Comparison of ENCODE assay signal across 10 cellular contexts in the genomic region with DNA sequence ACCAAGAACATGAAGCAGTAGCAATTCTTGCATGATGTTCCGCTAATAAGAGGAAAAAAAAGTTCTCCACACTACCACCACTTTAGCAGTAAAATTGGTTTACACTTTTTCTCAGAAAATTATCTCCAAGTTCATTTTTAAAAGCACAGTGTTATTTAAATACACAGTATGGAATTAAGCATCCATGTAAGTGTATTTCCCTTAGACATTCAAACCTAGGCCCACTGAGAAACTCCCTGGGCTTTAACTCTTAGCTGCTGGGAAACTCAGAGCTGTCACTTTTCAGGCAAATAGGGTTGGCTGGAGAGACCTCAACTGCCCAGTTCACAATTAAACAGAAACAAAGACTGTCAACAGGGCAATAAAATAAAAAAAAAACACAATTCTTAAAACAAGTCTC. TPM values are rescaled to one million over a fixed set of nuclear protein-coding genes. Genes with fewer than 3 reads are reported as not detected.
DNase-seq lines count a peak whose midpoint lies in the region; ATAC-seq and TF ChIP-seq lines count a peak whose summit lies in the region.
"Had no signal": no experiment of that assay in that cellular context is flagged by ENCODE, and none has a peak within 500 bp of the region (broad histone marks: within the 10 kb centered on the region; RNA-seq: fewer than 3 reads in every experiment).

No MANE protein-coding gene starts in this region.

- H3K27me3 Mint-ChIP-seq in activated T-cell treated with anti-CD3 and anti-CD28 coated beads, Interleukin-2, amount 50 U/mL, for 4 hours (ENCODE audit: low read depth) = peaks cover 2% of the 10 kb centered on the region

- H3K9me3 Mint-ChIP-seq in activated T-cell treated with anti-CD3 and anti-CD28 coated beads, Interleukin-2, amount 50 U/mL, for 4 hours = no peaks in the 10 kb centered on the region

- peak overlapping the region; percentile 21 for H3K4me3 Mint-ChIP-seq in activated T-cell treated with anti-CD3 and anti-CD28 coated beads, Interleukin-2, amount 50 U/mL, for 4 hours

- DNase-seq in activated T-cell treated with anti-CD3 and anti-CD28 coated beads, Interleukin-2, amount 50 U/mL, for 4 hours = no peak
- DNase-seq in activated T-cell treated with anti-CD3 and anti-CD28 coated beads, Interleukin-2, amount 50 U/mL, for 48 hours = no peak
- DNase-seq in astrocyte of the spinal cord (ENCODE audit: low read depth, low spot score) (no peak), lower lobe of right lung (no peak), tibial nerve (ENCODE audit: low spot score in 2 of 2) (no peak), NCI-H1436 (lab: John Stamatoyannopoulos, UW) (no peak), posterior cingulate gyrus (no peak)
- DNase-seq: activated CD4-positive, alpha-beta T cell treated with anti-CD3 and anti-CD28 coated beads for 48 hours; NCI-H1092 treated with DMSO at 0.1 percent for 48 hours had no signal

- no peaks in the 10 kb centered on the region for H3K36me3 ChIP-seq in lower lobe of right lung
- no peaks in the 10 kb centered on the region for H3K36me3 ChIP-seq in tibial nerve

- TF ChIP-seq POLR2A in tibial nerve (IDR thresholded peaks at IDR 0.05) = no peak

- H3K9me3 ChIP-seq in lower lobe of right lung = no peaks in the 10 kb centered on the region
- no peaks in the 10 kb centered on the region for H3K9me3 ChIP-seq in tibial nerve

- in situ Hi-C loops in astrocyte of the spinal cord (cut with HindIII; ENCODE audit: low sequenced_read_pairs) = no loop called here

- 64 to 70% methylated on average over 1 of the region's 1 CpG for WGBS in tibial nerve, 2 donors

- TF ChIP-seq CTCF in astrocyte of the spinal cord (IDR thresholded peaks at IDR 0.05; ENCODE audit: low read depth, low read length) = no peak
- no peak for TF ChIP-seq CTCF in lower lobe of right lung (IDR thresholded peaks at IDR 0.05)
- no peak for TF ChIP-seq CTCF in tibial nerve (IDR thresholded peaks at IDR 0.05)

- no peak for ATAC-seq in activated T-cell treated with anti-CD3 and anti-CD28 coated beads, Interleukin-2, amount 50 U/mL, for 4 hours
- ATAC-seq in lower lobe of right lung (no peak), HG03439 (IDR thresholded peaks at IDR 0.05; ENCODE audit: unreplicated experiment) (no peak)

- H3K27ac ChIP-seq in lower lobe of right lung = peak overlapping the region; percentile 94
- peak overlapping the region; percentile 30 to 97 (median 92) for H3K27ac ChIP-seq in tibial nerve

- no peaks in the 10 kb centered on the region for H3K27me3 ChIP-seq in lower lobe of right lung (ENCODE audit: low read depth)
- no peaks in the 10 kb centered on the region for H3K27me3 ChIP-seq in tibial nerve

- H3K4me1 ChIP-seq in lower lobe of right lung (peaks cover 61% of the 10 kb centered on the region), tibial nerve (peaks cover 0 to 67% (median 22%) of the 10 kb centered on the region in 4 donors)

- no peaks in the 10 kb centered on the region for H3K36me3 Mint-ChIP-seq in activated T-cell treated with anti-CD3 and anti-CD28 coated beads, Interleukin-2, amount 50 U/mL, for 4 hours (ENCODE audit: insufficient read depth)

- peaks cover 51% of the 10 kb centered on the region for H3K4me1 Mint-ChIP-seq in activated T-cell treated with anti-CD3 and anti-CD28 coated beads, Interleukin-2, amount 50 U/mL, for 4 hours (ENCODE audit: low read depth)

- peak overlapping the region; percentile 82 for H3K4me3 ChIP-seq in astrocyte of the spinal cord (ENCODE audit: low read depth, low read length)
- H3K4me3 ChIP-seq in lower lobe of right lung = peak overlapping the region; percentile 82
- H3K4me3 ChIP-seq in tibial nerve = peak overlapping the region in 3 of 4 donors; percentile 11 to 84 (median 67)

- intact Hi-C loops in lower lobe of right lung (cut with DNase I) = no loop called here
- intact Hi-C loops in posterior cingulate gyrus (cut with DNase I) = no loop called here

- no peak for TF ChIP-seq EP300 in tibial nerve (IDR thresholded peaks at IDR 0.05)

RNA-seq across cellular contexts. Expression of gene GNAQ, which starts 2.7 kb away (rescaled TPM):
- 10 to 100 TPM; 18.2 to 20.1 (median 18.9) TPM for total RNA-seq in activated T-cell treated with anti-CD3 and anti-CD28 coated beads, Interleukin-2, amount 50 U/mL, for 4 hours
- total RNA-seq in lower lobe of right lung = 130 TPM
- 10 to 100 TPM; 38.7 to 50.3 (median 41.6) TPM for total RNA-seq in tibial nerve
